Comparison of ENCODE assay signal across 8 cellular contexts in genomic region chr3:183385698-183386590, GRCh38. TPM values are rescaled to one million over a fixed set of nuclear protein-coding genes. Genes with fewer than 3 reads are reported as not detected.
A peak's percentile ranks its signal among the peaks of the same experiment; 100 is the strongest.
DNase-seq lines count a peak whose midpoint lies in the region; ATAC-seq and TF ChIP-seq lines count a peak whose summit lies in the region.

No MANE protein-coding gene starts in this region.

- intact Hi-C loops in PC-9 (cut with micrococcal nuclease; ENCODE audit: unreplicated experiment), result loop anchor here (1.0 to 2.0 kb wide), 5 partner anchors 202 to 903 kb away; no protein-coding TSS in a partner anchor

- H3K27me3 ChIP-seq in PC-9 (ENCODE audit: insufficient read depth, low read depth) (no peaks in the 10 kb centered on the region), neural cell (ENCODE audit: insufficient read depth, low read depth, low read length) (no peaks in the 10 kb centered on the region), tibial nerve (no peaks in the 10 kb centered on the region)

- 55 to 57% methylated on average over 11 of the region's 11 CpGs for WGBS in tibial nerve, 2 donors

- H3K4me2 ChIP-seq in PC-9, result peak overlapping the region; percentile 27
- H3K4me2 ChIP-seq in neural cell (ENCODE audit: low read length), result no peak overlapping the region

- H3K9me3 ChIP-seq in PC-9 (ENCODE audit: insufficient read depth, low read depth) (no peaks in the 10 kb centered on the region), neural cell (ENCODE audit: low read length) (no peaks in the 10 kb centered on the region), tibial nerve (no peaks in the 10 kb centered on the region)

- H3K36me3 ChIP-seq in PC-9 (ENCODE audit: low read depth) (no peaks in the 10 kb centered on the region), neural cell (ENCODE audit: insufficient read depth, low read length) (no peaks in the 10 kb centered on the region), tibial nerve (no peaks in the 10 kb centered on the region)

- TF ChIP-seq RAD21 in neural cell (conservative IDR thresholded peaks at IDR 0.05), result peak; percentile 76

- TF ChIP-seq CTCF in AG09319 (IDR thresholded peaks at IDR 0.05; ENCODE audit: low read depth, low read length) (peak; percentile 71), PC-9 (conservative IDR thresholded peaks at IDR 0.05) (peak; percentile 94), fibroblast of the aortic adventitia (IDR thresholded peaks at IDR 0.05; ENCODE audit: insufficient read depth, low read length) (peak; percentile 68), neural cell (IDR thresholded peaks at IDR 0.05; ENCODE audit: poor library complexity, severe bottlenecking) (peak; percentile 77), tibial nerve (IDR thresholded peaks at IDR 0.05) (peak; percentile 49 to 81 (median 61))

- ATAC-seq in GM18909 (IDR thresholded peaks at IDR 0.05; ENCODE audit: poor library complexity, unreplicated experiment), result peak; percentile 62

- H3F3A ChIP-seq in PC-9 (ENCODE audit: insufficient read depth, low read depth) (peaks cover 4% of the 10 kb centered on the region; the same call in 1 of the 2 replicates), neural cell (ENCODE audit: insufficient read depth, low read length, poor library complexity, severe bottlenecking) (no peaks in the 10 kb centered on the region)

- H2AFZ ChIP-seq in PC-9 (peak overlapping the region; percentile 34), neural cell (ENCODE audit: low read depth, low read length) (no peak overlapping the region)

- no peaks in the 10 kb centered on the region for H4K20me1 ChIP-seq in PC-9 (ENCODE audit: insufficient read depth)
- no peaks in the 10 kb centered on the region for H4K20me1 ChIP-seq in neural cell (ENCODE audit: insufficient read depth)

- H3K9me2 ChIP-seq in PC-9 (ENCODE audit: insufficient read depth) (no peaks in the 10 kb centered on the region), neural cell (ENCODE audit: insufficient read depth, low read length) (no peaks in the 10 kb centered on the region)

- BruUV-seq in PC-9 (replicated peaks; lab: Mats Ljungman, UMichigan), result no TSS peak

- no peaks in the 10 kb centered on the region for H3K79me2 ChIP-seq in PC-9 (ENCODE audit: low read depth)
- no peaks in the 10 kb centered on the region for H3K79me2 ChIP-seq in neural cell (replicated peaks; ENCODE audit: insufficient read depth, low read length)

- POLR2A ChIA-PET in PC-9 (lab: Charles Lee; ENCODE audit: unreplicated experiment), result no interaction called here

- peak overlapping the region; percentile 5; the same call in 1 of the 2 replicates for H3K27ac ChIP-seq in PC-9
- no peak overlapping the region for H3K27ac ChIP-seq in neural cell (ENCODE audit: low read length)
- H3K27ac ChIP-seq in tibial nerve, result no peak overlapping the region

- no peak overlapping the region for H3K9ac ChIP-seq in neural cell (ENCODE audit: low read length)

- no peak for TF ChIP-seq EP300 in neural cell (conservative IDR thresholded peaks at IDR 0.05; ENCODE audit: poor library complexity, severe bottlenecking)
- no peak for TF ChIP-seq EP300 in tibial nerve (IDR thresholded peaks at IDR 0.05)

- CTCF ChIA-PET in PC-9 (lab: Charles Lee), result interaction anchor here (0.5 to 2.0 kb wide), 6 partner anchors 193 to 679 kb away, joined by 3 to 11 read pairs (median 4); no protein-coding TSS in a partner anchor

- DNase-seq in AG09319 (ENCODE audit: extremely low read depth, low read depth), result peak; percentile 25
- peak; percentile 45 for DNase-seq in HuH-7 (ENCODE audit: low spot score)
- peak; percentile 57 to 75 for DNase-seq in PC-9
- peak; percentile 57 to 62 for DNase-seq in activated T-cell treated with anti-CD3 and anti-CD28 coated beads, Interleukin-2, amount 50 U/mL, for 48 hours
- DNase-seq in fibroblast of the aortic adventitia (ENCODE audit: low read depth), result peak; percentile 85
- DNase-seq in tibial nerve (ENCODE audit: low spot score in 2 of 2), result peak in 1 of 2 donors; percentile 68

- TF ChIP-seq POLR2A in tibial nerve (IDR thresholded peaks at IDR 0.05), result no peak

- no peak overlapping the region for H3K4me3 ChIP-seq in PC-9
- no peak overlapping the region for H3K4me3 ChIP-seq in fibroblast of the aortic adventitia (ENCODE audit: low read depth, low read length)
- no peak overlapping the region for H3K4me3 ChIP-seq in neural cell (ENCODE audit: low read length)
- no peak overlapping the region for H3K4me3 ChIP-seq in tibial nerve

- H3K4me1 ChIP-seq in PC-9 (replicated peaks; ENCODE audit: insufficient read depth), result peaks cover 27% of the 10 kb centered on the region
- H3K4me1 ChIP-seq in tibial nerve, result no peaks in the 10 kb centered on the region

TF ChIP-seq in neural cell, 6 proteins besides CTCF, POLR2A, EP300 and RAD21:
- TF ChIP-seq REST (IDR thresholded peaks at IDR 0.05; ENCODE audit: borderline replicate concordance) (no peak), SMC3 (conservative IDR thresholded peaks at IDR 0.05; ENCODE audit: poor library complexity) (peak; percentile 78)

RNA-seq across cellular contexts. Expression of gene MCF2L2, which starts 42.5 kb away (rescaled TPM):
- total RNA-seq in PC-9 (2021), result 1.7 and 2.3 TPM in 2 replicates
- 0.09 TPM in 1 of 2 replicates, not detected in the other for total RNA-seq in fibroblast of the aortic adventitia (ENCODE audit: low replicate concordance)
- polyA plus RNA-seq in neural cell, result 9.3 and 10.0 TPM in 2 replicates
- 45.7 and 48.2 TPM in 2 replicates for polyA minus RNA-seq in neural cell
- total RNA-seq in tibial nerve, result 10 to 100 TPM in 1 of 4 donors, 1 to 10 TPM in 2, under 1 TPM in 1; 0.90 to 24.9 (median 1.8) TPM
